In the genomic region with DNA sequence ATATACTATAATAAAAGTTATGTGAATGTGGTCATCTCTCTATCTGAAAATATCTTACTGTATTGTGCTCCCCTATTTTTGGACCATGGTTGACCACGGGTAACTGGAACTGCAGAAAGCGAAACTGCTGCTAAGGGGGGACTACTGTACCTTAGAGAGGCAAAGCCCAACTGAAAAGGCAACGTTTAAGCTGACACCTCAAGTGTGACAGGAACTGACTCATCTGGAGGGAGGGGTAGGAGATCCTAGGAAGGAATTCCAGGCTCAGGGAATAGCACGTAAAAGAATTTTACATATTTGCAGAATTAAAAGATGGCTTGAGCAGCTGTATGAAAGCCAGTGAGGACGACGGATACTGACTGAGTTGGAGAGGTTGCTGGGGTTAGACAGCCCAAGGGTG, we compare ENCODE assay signal across 9 cellular contexts. TPM values are rescaled to one million over a fixed set of nuclear protein-coding genes. Genes with fewer than 3 reads are reported as not detected.
DNase-seq lines count a peak whose midpoint lies in the region; ATAC-seq and TF ChIP-seq lines count a peak whose summit lies in the region.
"Had no signal": no experiment of that assay in that cellular context is flagged by ENCODE, and none has a peak within 500 bp of the region (broad histone marks: within the 10 kb centered on the region; RNA-seq: fewer than 3 reads in every experiment).

No MANE protein-coding gene starts in this region.

- peaks cover 24% of the 10 kb centered on the region for H3K4me1 ChIP-seq in endodermal cell (ENCODE audit: control insufficient read depth, insufficient read depth, low read length)
- H3K4me1 ChIP-seq in effector memory CD4-positive, alpha-beta T cell (ENCODE audit: control insufficient read depth, insufficient read depth, low read length, poor library complexity, severe bottlenecking), result no peaks in the 10 kb centered on the region

- no peak overlapping the region for H3K27ac ChIP-seq in endodermal cell (ENCODE audit: low read depth, low read length)
- no peak overlapping the region for H3K27ac ChIP-seq in effector memory CD4-positive, alpha-beta T cell (ENCODE audit: insufficient read depth, low read length, poor library complexity, severe bottlenecking)

- H3K9me3 ChIP-seq in endodermal cell (ENCODE audit: control insufficient read depth, low read length) (no peaks in the 10 kb centered on the region), T-helper 17 cell (ENCODE audit: control insufficient read depth, low read length, poor library complexity, severe bottlenecking) (no peaks in the 10 kb centered on the region)
- no peaks in the 10 kb centered on the region for H3K9me3 ChIP-seq in effector memory CD4-positive, alpha-beta T cell (ENCODE audit: control insufficient read depth, low read length)

- H3K36me3 ChIP-seq in endodermal cell (ENCODE audit: control insufficient read depth, insufficient read depth, low read length), result peaks cover 49% of the 10 kb centered on the region
- no peaks in the 10 kb centered on the region for H3K36me3 ChIP-seq in effector memory CD4-positive, alpha-beta T cell (ENCODE audit: control insufficient read depth, insufficient read depth, low read length)

- H3K36me3 Mint-ChIP-seq in endodermal cell (ENCODE audit: low read depth) (peaks cover 9% of the 10 kb centered on the region), T-helper 17 cell (ENCODE audit: low read depth) (peaks cover 2% of the 10 kb centered on the region)

- H3K9me3 Mint-ChIP-seq in endodermal cell, result no peaks in the 10 kb centered on the region

- H3K27me3 Mint-ChIP-seq in endodermal cell (ENCODE audit: insufficient read depth) (peaks cover 10% of the 10 kb centered on the region), T-helper 17 cell (peaks cover 55% of the 10 kb centered on the region)

- no peak for TF ChIP-seq CTCF in AG10803 (conservative IDR thresholded peaks at IDR 0.05; ENCODE audit: low read length)
- TF ChIP-seq CTCF in GM20000 (IDR thresholded peaks at IDR 0.05; ENCODE audit: extremely low read depth, missing control alignments), result no peak
- TF ChIP-seq CTCF in endodermal cell (conservative IDR thresholded peaks at IDR 0.05), result no peak

- H3K27ac Mint-ChIP-seq in endodermal cell (peak overlapping the region; percentile 19), T-helper 17 cell (no peak overlapping the region)

- H3K4me1 Mint-ChIP-seq in endodermal cell (peaks cover 46% of the 10 kb centered on the region), T-helper 17 cell (peaks cover 4% of the 10 kb centered on the region)

- peak; percentile 31 for DNase-seq in AG10803 (ENCODE audit: low read depth)
- DNase-seq in GM20000 (ENCODE audit: low spot score), result peak; percentile 18
- peak; percentile 17 for DNase-seq in HK-2 (ENCODE audit: unreplicated experiment)
- DNase-seq in endodermal cell, result peak; percentile 69
- no peak for DNase-seq in anterior cingulate cortex (lab: John Stamatoyannopoulos, UW)
- DNase-seq in effector memory CD4-positive, alpha-beta T cell, result no peak
- DNase-seq in T-helper 17 cell, result no peak
- no peak for DNase-seq in inferior parietal cortex (ENCODE audit: extremely low spot score)
- DNase-seq: right cardiac atrium had no signal

- H3K4me3 Mint-ChIP-seq in endodermal cell (no peak overlapping the region), T-helper 17 cell (no peak overlapping the region)

- no peaks in the 10 kb centered on the region for H3K27me3 ChIP-seq in endodermal cell (ENCODE audit: control insufficient read depth, insufficient read depth, low read length, poor library complexity, severe bottlenecking)
- no peaks in the 10 kb centered on the region for H3K27me3 ChIP-seq in effector memory CD4-positive, alpha-beta T cell (replicated peaks; ENCODE audit: control insufficient read depth, insufficient read depth, low read length, poor library complexity, severe bottlenecking)

- 56 to 64% methylated on average over 5 to 6 of the region's 6 CpGs for WGBS in endodermal cell (ENCODE audit: insufficient coverage in 1 of 2, insufficient read length in 1 of 2), 2 experiments

- no peak for ATAC-seq in T-helper 17 cell

- H3K4me3 ChIP-seq in AG10803 (ENCODE audit: low read length) (no peak overlapping the region), endodermal cell (ENCODE audit: low read length) (no peak overlapping the region)
- no peak overlapping the region for H3K4me3 ChIP-seq in effector memory CD4-positive, alpha-beta T cell (ENCODE audit: insufficient read depth, low read depth, low read length, poor library complexity, severe bottlenecking)

- H3K9ac ChIP-seq in endodermal cell (ENCODE audit: extremely low read depth, low read length, poor library complexity, severe bottlenecking), result no peak overlapping the region

RNA-seq across cellular contexts. Expression of gene ELOVL2, which starts 34.8 kb away (rescaled TPM):
- total RNA-seq in endodermal cell (10 to 100 TPM in 1 of 2 donors, 1 to 10 TPM in 1; 7.3 to 14.1 TPM), T-helper 17 cell (not detected)
- polyA plus RNA-seq in endodermal cell (2013, experiment 1 of 2), result 13.2 TPM
- 16.8 TPM for polyA plus RNA-seq in endodermal cell (2013, experiment 2 of 2)

Comparison
In these comparisons a context has a peak if more than half of its experiments do, and no peak if none do; other contexts are left out.
1. DNase-seq: peak in AG10803 (single experiment), GM20000 (single experiment), HK-2 (single experiment) and endodermal cell (single experiment); none in anterior cingulate cortex (0 of 58), effector memory CD4-positive, alpha-beta T cell (0 of 3), T-helper 17 cell (0 of 3) and inferior parietal cortex (single experiment).
2. RNA of gene ELOVL2, which starts 34.8 kb away (total RNA-seq): 7.3 to 14.1 TPM in endodermal cell; not detected in T-helper 17 cell; every median in the first group is over 4 times any median in the second.